In the genomic region with DNA sequence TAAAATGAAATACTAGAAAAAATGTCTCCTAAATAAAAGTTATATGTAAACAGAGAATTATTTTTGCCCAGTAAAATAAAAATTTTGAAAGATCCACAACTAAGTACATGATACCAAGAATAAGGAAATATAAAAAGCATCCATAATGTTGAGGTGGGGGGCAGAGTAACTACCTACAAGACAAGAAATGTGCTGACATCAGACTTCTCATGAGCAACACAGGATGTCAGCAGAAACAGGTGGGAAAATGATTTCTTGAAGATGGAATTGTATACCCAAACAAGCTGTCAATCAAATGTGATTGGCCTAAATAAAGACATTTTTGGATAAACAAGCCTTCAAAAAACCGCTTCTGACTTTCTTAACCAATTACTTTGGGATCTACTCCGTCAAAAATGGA, we compare ENCODE assay signal across 23 cellular contexts.
A peak's percentile ranks its signal among the peaks of the same experiment; 100 is the strongest.
DNase-seq lines count a peak whose midpoint lies in the region; ATAC-seq, FAIRE-seq and TF ChIP-seq lines count a peak whose summit lies in the region.
"Had no signal": no experiment of that assay in that cellular context is flagged by ENCODE, and none has a peak within 500 bp of the region (broad histone marks: within the 10 kb centered on the region; RNA-seq: fewer than 3 reads in every experiment).

No MANE protein-coding gene starts in this region.

- no peak overlapping the region for H3K9ac ChIP-seq in GM12878 (ENCODE audit: control insufficient read depth, insufficient read depth, low read length)
- H3K9ac ChIP-seq in keratinocyte (ENCODE audit: control insufficient read depth, extremely low read depth, insufficient read depth, low read length): no peak overlapping the region
- H3K9ac ChIP-seq: BLaER1 treated with 17β-estradiol and CSF1 and Interleukin-3, amounts not matched to agents 10 nM and 100 nM had no signal

- H3K36me3 ChIP-seq in GM12878 (ENCODE audit: control insufficient read depth in 2 of 2, insufficient read depth in 2 of 2, low read length in 1 of 2): no peaks in the 10 kb centered on the region
- no peaks in the 10 kb centered on the region for H3K36me3 ChIP-seq in keratinocyte (ENCODE audit: control insufficient read depth in 2 of 2, extremely low read depth in 1 of 2, insufficient read depth in 2 of 2, low read length in 2 of 2)

- DNase-seq in A549 (ENCODE audit: low read depth in 1 of 2, low spot score in 1 of 2): no peak
- no peak for DNase-seq in HEK293T (ENCODE audit: extremely low spot score)
- no peak for DNase-seq in GM12878 (ENCODE audit: low read depth, low spot score)
- no peak for DNase-seq in keratinocyte (ENCODE audit: low read depth, low spot score)
- DNase-seq in HCEC 1CT: no peak
- DNase-seq in natural killer cell treated with Interleukin-12 subunit alpha and Interleukin-12 subunit beta and Interleukin-15 and Interleukin-18, amount 100 ng/mL, for 72 hours (ENCODE audit: low spot score): no peak
- no peak for DNase-seq in NCI-H226
- DNase-seq: 8988T; AML-193; Caco-2; Calu3; CD4-positive, alpha-beta T cell; CD8-positive, alpha-beta T cell; DMS79 treated with DMSO at 0.1 percent for 48 hours; GF-D8 had no signal

- TF ChIP-seq CTCF in A549 (IDR thresholded peaks at IDR 0.05): no peak
- TF ChIP-seq CTCF in GM12878 (IDR thresholded peaks at IDR 0.05 in 2 of 3, conservative IDR thresholded peaks at IDR 0.05 in 1 of 3; ENCODE audit: control insufficient read depth in 2 of 3, extremely low read depth in 1 of 3, insufficient read depth in 1 of 3, low read depth in 3 of 3, low read length in 3 of 3): no peak
- no peak for TF ChIP-seq CTCF in keratinocyte (optimal IDR thresholded peaks at IDR 0.05 in 1 of 3, IDR thresholded peaks at IDR 0.05 in 1 of 3, conservative IDR thresholded peaks at IDR 0.05 in 1 of 3; ENCODE audit: extremely low read depth in 1 of 3, insufficient read depth in 2 of 3, low read length in 3 of 3)

- CTCF ChIA-PET in A549 (lab: Yijun Ruan, JAX): no interaction called here
- CTCF ChIA-PET in HEK293T (lab: Yijun Ruan, JAX): no interaction called here
- CTCF ChIA-PET in GM12878 (lab: Yijun Ruan, JAX): no interaction called here

- H3K4me3 ChIP-seq in A549: no peak overlapping the region
- no peak overlapping the region for H3K4me3 ChIP-seq in GM12878
- H3K4me3 ChIP-seq in keratinocyte (ENCODE audit: control insufficient read depth in 2 of 3, extremely low read depth in 1 of 3, insufficient read depth in 2 of 3, low read depth in 1 of 3, low read length in 3 of 3): no peak overlapping the region
- H3K4me3 ChIP-seq: BLaER1 treated with 17β-estradiol and CSF1 and Interleukin-3, amounts not matched to agents 10 nM and 100 nM had no signal

- no peaks in the 10 kb centered on the region for H3K27me3 ChIP-seq in GM12878 (replicated peaks in 1 of 2; ENCODE audit: control insufficient read depth in 2 of 2, insufficient read depth in 2 of 2, low read length in 1 of 2)
- no peaks in the 10 kb centered on the region for H3K27me3 ChIP-seq in keratinocyte (ENCODE audit: control insufficient read depth, extremely low read depth, insufficient read depth, low read length)
- H3K27me3 ChIP-seq: BLaER1 treated with 17β-estradiol and CSF1 and Interleukin-3, amounts not matched to agents 10 nM and 100 nM had no signal

- H3K27ac ChIP-seq in A549 (no peak overlapping the region), GM12878 (ENCODE audit: control insufficient read depth, insufficient read depth) (no peak overlapping the region), keratinocyte (ENCODE audit: control insufficient read depth, insufficient read depth, low read length) (no peak overlapping the region)
- H3K27ac ChIP-seq: BLaER1 treated with 17β-estradiol and CSF1 and Interleukin-3, amounts not matched to agents 10 nM and 100 nM; C4-2B had no signal

- intact Hi-C loops in GM12878 (cut with micrococcal nuclease; ENCODE audit: unreplicated experiment): no loop called here

- H3K27me3 Mint-ChIP-seq in natural killer cell treated with Interleukin-12 subunit alpha and Interleukin-12 subunit beta and Interleukin-15 and Interleukin-18, amount 100 ng/mL, for 72 hours: no peaks in the 10 kb centered on the region
- H3K27me3 Mint-ChIP-seq: CD4-positive, alpha-beta T cell had no signal

- no peaks in the 10 kb centered on the region for H3K36me3 Mint-ChIP-seq in natural killer cell treated with Interleukin-12 subunit alpha and Interleukin-12 subunit beta and Interleukin-15 and Interleukin-18, amount 100 ng/mL, for 72 hours
- H3K36me3 Mint-ChIP-seq: CD8-positive, alpha-beta T cell had no signal

- SMC1A ChIA-PET in GM12878 (lab: Charles Lee; ENCODE audit: uncharacterized antibody, unreplicated experiment): no interaction called here

- H3K79me2 ChIP-seq in GM12878 (ENCODE audit: control insufficient read depth, insufficient read depth, low read length): no peaks in the 10 kb centered on the region
- no peaks in the 10 kb centered on the region for H3K79me2 ChIP-seq in keratinocyte (ENCODE audit: control insufficient read depth, insufficient read depth, low read length)

- FAIRE-seq in A549 (lab: Jason Lieb, UNC): no peak
- no peak for FAIRE-seq in GM12878 (lab: Jason Lieb, UNC)
- FAIRE-seq in keratinocyte (lab: Jason Lieb, UNC): peak; percentile 13
- FAIRE-seq: A204.1, D721Med, G401.6, GM12892, GM18507 had no signal

- RAD21 ChIA-PET in GM12878 (lab: Charles Lee; ENCODE audit: unreplicated experiment): no interaction called here

- H2AFZ ChIP-seq in GM12878 (ENCODE audit: control insufficient read depth, low read depth, low read length): no peak overlapping the region
- H2AFZ ChIP-seq in keratinocyte (ENCODE audit: control insufficient read depth, low read length): no peak overlapping the region

- H3K4me3 Mint-ChIP-seq in natural killer cell treated with Interleukin-12 subunit alpha and Interleukin-12 subunit beta and Interleukin-15 and Interleukin-18, amount 100 ng/mL, for 72 hours: no peak overlapping the region
- H3K4me3 Mint-ChIP-seq: B cell; CD4-positive, alpha-beta T cell; CD8-positive, alpha-beta T cell had no signal

- H3K9me3 Mint-ChIP-seq in natural killer cell treated with Interleukin-12 subunit alpha and Interleukin-12 subunit beta and Interleukin-15 and Interleukin-18, amount 100 ng/mL, for 72 hours: no peaks in the 10 kb centered on the region
- H3K9me3 Mint-ChIP-seq: CD4-positive, alpha-beta T cell had no signal

- POLR2A ChIA-PET in A549 (lab: Yijun Ruan, JAX) (no interaction called here), HEK293T (lab: Yijun Ruan, JAX) (no interaction called here), GM12878 (lab: Charles Lee) (no interaction called here)

- ATAC-seq in A549 (no peak), GM12878 (no peak)
- ATAC-seq in natural killer cell treated with Interleukin-12 subunit alpha and Interleukin-12 subunit beta and Interleukin-15 and Interleukin-18, amount 100 ng/mL, for 72 hours: no peak
- ATAC-seq: CD8-positive, alpha-beta T cell had no signal

- WGBS in A549 (ENCODE audit: missing lambda C conversion rate): 80% methylated on average over 2 of the region's 2 CpGs
- 86% methylated on average over 2 of the region's 2 CpGs for WGBS in GM12878 (ENCODE audit: insufficient coverage, insufficient replicate concordance, low lambda C conversion rate, missing lambda C conversion rate)

- H3K9me1 ChIP-seq in keratinocyte (ENCODE audit: control insufficient read depth, extremely low read depth, insufficient read depth, low read length): no peaks in the 10 kb centered on the region

- H3K4me1 Mint-ChIP-seq in natural killer cell treated with Interleukin-12 subunit alpha and Interleukin-12 subunit beta and Interleukin-15 and Interleukin-18, amount 100 ng/mL, for 72 hours (ENCODE audit: low read depth in 2 of 2): peaks cover 15 to 18% of the 10 kb centered on the region in 2 donors
- H3K4me1 Mint-ChIP-seq: B cell had no signal

- in situ Hi-C loops in GM12878 (cut with MboI): no loop called here

- H3K4me2 ChIP-seq in A549 (no peak overlapping the region), GM12878 (ENCODE audit: control insufficient read depth, insufficient read depth) (no peak overlapping the region), keratinocyte (ENCODE audit: control insufficient read depth, extremely low read depth, insufficient read depth, low read depth, low read length) (no peak overlapping the region)
- H3K4me2 ChIP-seq: BLaER1 treated with 17β-estradiol and CSF1 and Interleukin-3, amounts not matched to agents 10 nM and 100 nM had no signal

- dilution Hi-C loops in keratinocyte (cut with MboI; ENCODE audit: extremely low pct_ligation_motif_present, low sequenced_read_pairs): no loop called here

- no peak overlapping the region for H3K27ac Mint-ChIP-seq in natural killer cell treated with Interleukin-12 subunit alpha and Interleukin-12 subunit beta and Interleukin-15 and Interleukin-18, amount 100 ng/mL, for 72 hours
- H3K27ac Mint-ChIP-seq: B cell; CD4-positive, alpha-beta T cell; CD8-positive, alpha-beta T cell had no signal

- H3K4me1 ChIP-seq in A549: 0 out of 3 replicates have a peak, but pooled peaks cover 2% of the 10 kb centered on the region
- H3K4me1 ChIP-seq in GM12878 (ENCODE audit: control insufficient read depth, insufficient read depth, low read length): peaks cover 4% of the 10 kb centered on the region; the same call in 1 of the 2 replicates
- H3K4me1 ChIP-seq in keratinocyte (ENCODE audit: control insufficient read depth, extremely low read depth, insufficient read depth, low read length): peaks cover 20% of the 10 kb centered on the region

- H4K20me1 ChIP-seq in GM12878 (ENCODE audit: control insufficient read depth, insufficient read depth): no peaks in the 10 kb centered on the region
- H4K20me1 ChIP-seq in keratinocyte (ENCODE audit: control insufficient read depth, extremely low read depth, insufficient read depth, low read length): no peaks in the 10 kb centered on the region
- H4K20me1 ChIP-seq: BLaER1 treated with 17β-estradiol and CSF1 and Interleukin-3, amounts not matched to agents 10 nM and 100 nM had no signal

- H3K9me3 ChIP-seq in A549: peaks cover 7% of the 10 kb centered on the region; the same call in 1 of the 3 replicates
- peaks cover 5% of the 10 kb centered on the region; the same call in 2 of the 3 replicates for H3K9me3 ChIP-seq in GM12878 (replicated peaks; ENCODE audit: control insufficient read depth, insufficient read depth, low read length)
- no peaks in the 10 kb centered on the region for H3K9me3 ChIP-seq in keratinocyte (ENCODE audit: control insufficient read depth, low read depth, low read length)
- H3K9me3 ChIP-seq: Caco-2 had no signal

- TF ChIP-seq EP300 in A549 (IDR thresholded peaks at IDR 0.05): no peak
- TF ChIP-seq EP300 in GM12878 (IDR thresholded peaks at IDR 0.05; ENCODE audit: borderline replicate concordance in 1 of 2, control insufficient read depth in 1 of 2, low read depth in 2 of 2, low read length in 2 of 2): no peak

- TF ChIP-seq RAD21 in A549 (conservative IDR thresholded peaks at IDR 0.05 in 1 of 2, IDR thresholded peaks at IDR 0.05 in 1 of 2): no peak
- no peak for TF ChIP-seq RAD21 in GM12878 (IDR thresholded peaks at IDR 0.05; ENCODE audit: insufficient read depth, low read depth, low read length)

- no TSS peak for BruUV-seq in GM12878 (replicated peaks; lab: Mats Ljungman, UMichigan)

- no peak for TF ChIP-seq POLR2A in A549 (IDR thresholded peaks at IDR 0.05; ENCODE audit: low read length)
- TF ChIP-seq POLR2A in GM12878 (IDR thresholded peaks at IDR 0.05; ENCODE audit: low read depth, low read length): no peak

TF ChIP-seq in A549, 52 proteins besides CTCF, POLR2A, EP300 and RAD21 (continues in another document):
- TF ChIP-seq RFX5 (IDR thresholded peaks at IDR 0.05): no peak
